9 cellular contexts compared by ENCODE assay signal in genomic region chr14:63045234-63045611, GRCh38.
A peak's percentile ranks its signal among the peaks of the same experiment; 100 is the strongest.
DNase-seq lines count a peak whose midpoint lies in the region; ATAC-seq lines count a peak whose summit lies in the region.
"Had no signal": no experiment of that assay in that cellular context is flagged by ENCODE, and none has a peak within 500 bp of the region (broad histone marks: within the 10 kb centered on the region; RNA-seq: fewer than 3 reads in every experiment).

Gene KCNH5, minus strand, starts transcription at chr14:63045458. Its CDS starts 272 bp downstream, at chr14:63045186.

- H3K27me3 ChIP-seq in iPS-18a (ENCODE audit: control insufficient read depth, insufficient read depth, low read length) = peaks cover 43% of the 10 kb centered on the region

- no peaks in the 10 kb centered on the region for H3K9me3 ChIP-seq in iPS-18a (ENCODE audit: control insufficient read depth, low read depth, low read length)

- peak; percentile 59 for ATAC-seq in stimulated activated naive CD8-positive, alpha-beta T cell treated with anti-CD3 and anti-CD28 coated beads, Interleukin-15, Interleukin-2, amounts not matched to agents 100 U/mL and 50 U/mL, for 24 hours
- ATAC-seq in HG03175 (IDR thresholded peaks at IDR 0.05; ENCODE audit: unreplicated experiment) = no peak

- peak within 1 kb of the TSS; percentile 68 for H3K4me3 ChIP-seq in iPS-18a (ENCODE audit: low read length)

- no peak within 1 kb of the TSS for H3K27ac ChIP-seq in iPS-18a (ENCODE audit: low read length)
- H3K27ac ChIP-seq: 22Rv1 had no signal

- peak within 1 kb of the TSS; percentile 36 for H3K9ac ChIP-seq in iPS-18a (ENCODE audit: low read length)

- H3K36me3 ChIP-seq in iPS-18a (ENCODE audit: control insufficient read depth, low read depth, low read length) = no peaks in the 10 kb centered on the region

- H3K4me1 ChIP-seq in iPS-18a (ENCODE audit: control insufficient read depth, low read depth, low read length) = peaks cover 13% of the 10 kb centered on the region

- peak; percentile 64 for DNase-seq in DMS 273 (lab: John Stamatoyannopoulos, UW; ENCODE audit: unreplicated experiment)
- DNase-seq in DMS 273 treated with DMSO at 0.1 percent for 48 hours (lab: John Stamatoyannopoulos, UW) = no peak
- peak; percentile 70 for DNase-seq in NCI-H146 (lab: John Stamatoyannopoulos, UW)
- DNase-seq in anterior cingulate cortex (lab: John Stamatoyannopoulos, UW) = peak in 43 of 58 donors; percentile 7 to 81 (median 40)
- peak; percentile 10 for DNase-seq in stimulated activated naive CD8-positive, alpha-beta T cell treated with anti-CD3 and anti-CD28 coated beads, Interleukin-15, Interleukin-2, amounts not matched to agents 100 U/mL and 50 U/mL, for 24 hours
- no peak for DNase-seq in NCI-H2029 (lab: John Stamatoyannopoulos, UW)

Comparison
In these comparisons a context has a peak if more than half of its experiments do, and no peak if none do; other contexts are left out.
1. DNase-seq: peak in DMS 273 (single experiment), NCI-H146 (single experiment), anterior cingulate cortex (43 of 58) and stimulated activated naive CD8-positive, alpha-beta T cell treated with anti-CD3 and anti-CD28 coated beads, Interleukin-15, Interleukin-2, amounts not matched to agents 100 U/mL and 50 U/mL, for 24 hours (single experiment); none in DMS 273 treated with DMSO at 0.1 percent for 48 hours (single experiment) and NCI-H2029 (single experiment).